ENCODE assay signal across 8 cellular contexts in the genomic region with DNA sequence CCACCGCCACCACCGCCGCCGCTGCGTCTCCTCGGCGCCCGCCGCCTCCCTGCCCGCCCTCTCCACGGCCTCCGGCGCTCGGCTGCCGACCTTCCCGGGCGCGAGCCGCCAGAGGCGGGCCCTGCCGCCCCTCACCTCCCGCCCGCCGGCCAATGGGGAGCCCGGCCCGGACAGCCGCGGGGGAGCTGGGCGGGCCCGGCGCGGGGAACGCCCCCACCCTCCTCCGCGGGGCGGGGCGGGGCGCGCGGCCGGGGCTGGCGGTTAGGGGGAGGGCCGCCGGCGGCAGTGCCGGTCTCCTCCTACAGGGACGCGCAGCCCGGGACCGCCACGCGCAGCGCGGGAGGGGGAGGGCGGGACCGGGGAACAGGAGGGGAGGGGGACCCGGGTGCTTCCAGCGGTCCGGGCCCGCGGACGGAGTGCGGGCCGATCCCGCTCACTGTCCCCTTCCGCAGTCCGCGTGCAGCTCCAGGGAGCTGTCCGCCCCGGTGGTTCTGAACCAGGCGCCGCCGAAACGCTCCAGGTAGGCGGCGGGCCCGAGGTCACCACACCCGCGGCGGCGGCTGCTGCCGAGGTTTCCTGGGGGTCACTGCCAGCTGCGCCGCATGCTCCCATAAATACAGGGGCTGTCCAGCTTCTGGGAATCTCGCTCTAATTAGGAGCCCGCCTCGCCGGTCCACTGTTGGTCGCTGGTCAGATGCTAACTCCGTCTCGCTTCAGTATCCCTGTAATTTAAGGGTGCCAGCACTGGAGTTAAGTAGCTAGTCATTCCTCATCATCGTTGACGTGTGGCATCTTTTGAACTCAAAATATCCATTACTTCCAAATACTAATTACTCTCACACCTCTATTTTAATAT. TPM values are rescaled to one million over a fixed set of nuclear protein-coding genes. Genes with fewer than 3 reads are reported as not detected.
DNase-seq lines count a peak whose midpoint lies in the region; ATAC-seq and TF ChIP-seq lines count a peak whose summit lies in the region.

A gene with protein sequence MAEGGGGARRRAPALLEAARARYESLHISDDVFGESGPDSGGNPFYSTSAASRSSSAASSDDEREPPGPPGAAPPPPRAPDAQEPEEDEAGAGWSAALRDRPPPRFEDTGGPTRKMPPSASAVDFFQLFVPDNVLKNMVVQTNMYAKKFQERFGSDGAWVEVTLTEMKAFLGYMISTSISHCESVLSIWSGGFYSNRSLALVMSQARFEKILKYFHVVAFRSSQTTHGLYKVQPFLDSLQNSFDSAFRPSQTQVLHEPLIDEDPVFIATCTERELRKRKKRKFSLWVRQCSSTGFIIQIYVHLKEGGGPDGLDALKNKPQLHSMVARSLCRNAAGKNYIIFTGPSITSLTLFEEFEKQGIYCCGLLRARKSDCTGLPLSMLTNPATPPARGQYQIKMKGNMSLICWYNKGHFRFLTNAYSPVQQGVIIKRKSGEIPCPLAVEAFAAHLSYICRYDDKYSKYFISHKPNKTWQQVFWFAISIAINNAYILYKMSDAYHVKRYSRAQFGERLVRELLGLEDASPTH (minus strand): TSS at position 87 of the 856 bp plus-strand sequence. CDS start 404 bp downstream, outside the sequence.

- no peak within 1 kb of the TSS for H3K27ac Mint-ChIP-seq in activated CD8-positive, alpha-beta T cell treated with anti-CD3 and anti-CD28 coated beads, Interleukin-2, amount 10 ng/mL, durations not matched to agents 7 days and 5 days
- H3K27ac Mint-ChIP-seq in endothelial cell (ENCODE audit: unreplicated experiment) = peak within 1 kb of the TSS; percentile 68
- no peak within 1 kb of the TSS for H3K27ac Mint-ChIP-seq in mesothelial cell of epicardium

- peaks cover 53% of the 10 kb centered on the region for H3K27me3 Mint-ChIP-seq in activated CD8-positive, alpha-beta T cell treated with anti-CD3 and anti-CD28 coated beads, Interleukin-2, amount 10 ng/mL, durations not matched to agents 7 days and 5 days (ENCODE audit: low read depth)
- H3K27me3 Mint-ChIP-seq in endothelial cell (ENCODE audit: unreplicated experiment) (peaks cover 16% of the 10 kb centered on the region), mesothelial cell of epicardium (ENCODE audit: low read depth) (peaks cover 58% of the 10 kb centered on the region)

- CTCF ChIA-PET in activated CD8-positive, alpha-beta T cell treated with anti-CD3 and anti-CD28 coated beads, Interleukin-2, amount 10 ng/mL, durations not matched to agents 7 days and 5 days (lab: Charles Lee) = no interaction called here

- H3K9ac ChIP-seq in BLaER1 = peak within 1 kb of the TSS; percentile 21; the same call in 1 of the 2 replicates

- peaks cover 20% of the 10 kb centered on the region for H3K4me1 Mint-ChIP-seq in activated CD8-positive, alpha-beta T cell treated with anti-CD3 and anti-CD28 coated beads, Interleukin-2, amount 10 ng/mL, durations not matched to agents 7 days and 5 days (ENCODE audit: low read depth)
- peaks cover 34% of the 10 kb centered on the region for H3K4me1 Mint-ChIP-seq in endothelial cell (ENCODE audit: unreplicated experiment)
- peaks cover 14% of the 10 kb centered on the region for H3K4me1 Mint-ChIP-seq in mesothelial cell of epicardium

- H3K4me3 Mint-ChIP-seq in activated CD8-positive, alpha-beta T cell treated with anti-CD3 and anti-CD28 coated beads, Interleukin-2, amount 10 ng/mL, durations not matched to agents 7 days and 5 days = peak within 1 kb of the TSS; percentile 50
- H3K4me3 Mint-ChIP-seq in endothelial cell (ENCODE audit: unreplicated experiment) = peak within 1 kb of the TSS; percentile 90
- H3K4me3 Mint-ChIP-seq in mesothelial cell of epicardium = peak within 1 kb of the TSS; percentile 65

- H3K27ac ChIP-seq in BLaER1 = no peak within 1 kb of the TSS

- H3K4me3 ChIP-seq in BLaER1 = peak within 1 kb of the TSS; percentile 72

- no peaks in the 10 kb centered on the region for H3K9me3 ChIP-seq in BLaER1

- H3K4me2 ChIP-seq in BLaER1 = peak within 1 kb of the TSS; percentile 94

- peaks cover 5% of the 10 kb centered on the region for H3K36me3 Mint-ChIP-seq in activated CD8-positive, alpha-beta T cell treated with anti-CD3 and anti-CD28 coated beads, Interleukin-2, amount 10 ng/mL, durations not matched to agents 7 days and 5 days (ENCODE audit: low read depth)
- H3K36me3 Mint-ChIP-seq in endothelial cell (ENCODE audit: low read depth, unreplicated experiment) (peaks cover 6% of the 10 kb centered on the region), mesothelial cell of epicardium (no peaks in the 10 kb centered on the region)

- H4K20me1 ChIP-seq in BLaER1 = peaks cover 54% of the 10 kb centered on the region

- peaks cover 26% of the 10 kb centered on the region for H3K4me1 ChIP-seq in BLaER1

- TF ChIP-seq CTCF in endothelial cell (IDR thresholded peaks at IDR 0.05; ENCODE audit: unreplicated experiment) = no peak
- no peak for TF ChIP-seq CTCF in mesothelial cell of epicardium (IDR thresholded peaks at IDR 0.05; ENCODE audit: unreplicated experiment)

- POLR2A ChIA-PET in activated CD8-positive, alpha-beta T cell treated with anti-CD3 and anti-CD28 coated beads, Interleukin-2, amount 10 ng/mL, durations not matched to agents 7 days and 5 days (lab: Charles Lee) = no interaction called here

- H3K36me3 ChIP-seq in BLaER1 = no peaks in the 10 kb centered on the region

- ATAC-seq in GM19351 (IDR thresholded peaks at IDR 0.05; ENCODE audit: unreplicated experiment) = peak; percentile 89
- peak; percentile 84 for ATAC-seq in HG03442 (IDR thresholded peaks at IDR 0.05; ENCODE audit: unreplicated experiment)
- peak; percentile 89 for ATAC-seq in activated CD8-positive, alpha-beta T cell treated with anti-CD3 and anti-CD28 coated beads, Interleukin-2, amount 10 ng/mL, durations not matched to agents 7 days and 5 days

- DNase-seq in NCI-H526 treated with DMSO at 0.1 percent for 48 hours (lab: John Stamatoyannopoulos, UW) (peak; percentile 63), endothelial cell (ENCODE audit: low spot score) (peak; percentile 85), mesothelial cell of epicardium (ENCODE audit: low spot score in 2 of 2, unreplicated experiment in 2 of 2) (peak; percentile 79 to 90)
- DNase-seq in activated CD8-positive, alpha-beta T cell treated with anti-CD3 and anti-CD28 coated beads, Interleukin-2, amount 10 ng/mL, durations not matched to agents 7 days and 5 days = peak; percentile 76
- DNase-seq in stimulated activated CD8-positive, alpha-beta memory T cell treated with anti-CD3 and anti-CD28 coated beads, Interleukin-4, amount 100 ng/mL, for 24 hours (ENCODE audit: low read depth) = peak; percentile 50

- no peaks in the 10 kb centered on the region for H3K9me3 Mint-ChIP-seq in activated CD8-positive, alpha-beta T cell treated with anti-CD3 and anti-CD28 coated beads, Interleukin-2, amount 10 ng/mL, durations not matched to agents 7 days and 5 days (ENCODE audit: insufficient read depth)
- no peaks in the 10 kb centered on the region for H3K9me3 Mint-ChIP-seq in endothelial cell (ENCODE audit: unreplicated experiment)
- no peaks in the 10 kb centered on the region for H3K9me3 Mint-ChIP-seq in mesothelial cell of epicardium

- peaks cover 61% of the 10 kb centered on the region for H3K27me3 ChIP-seq in BLaER1

RNA-seq across cellular contexts. Expression of the gene that starts here (rescaled TPM):
- not detected for total RNA-seq in activated CD8-positive, alpha-beta T cell treated with anti-CD3 and anti-CD28 coated beads, Interleukin-2, amount 10 ng/mL, durations not matched to agents 7 days and 5 days
- total RNA-seq in endothelial cell (ENCODE audit: unreplicated experiment) (2.0 TPM), mesothelial cell of epicardium (0.80 to 1.2 TPM (median 0.94 TPM) in 3 replicates)

Comparison
In these comparisons a context has a peak if more than half of its experiments do, and no peak if none do; other contexts are left out.
1. Peak in DNase-seq and ATAC-seq in activated CD8-positive, alpha-beta T cell treated with anti-CD3 and anti-CD28 coated beads, Interleukin-2, amount 10 ng/mL, durations not matched to agents 7 days and 5 days; RNA of the gene not detected or under 1 TPM.